Comparison of ENCODE assay signal across 27 cellular contexts in the genomic region with DNA sequence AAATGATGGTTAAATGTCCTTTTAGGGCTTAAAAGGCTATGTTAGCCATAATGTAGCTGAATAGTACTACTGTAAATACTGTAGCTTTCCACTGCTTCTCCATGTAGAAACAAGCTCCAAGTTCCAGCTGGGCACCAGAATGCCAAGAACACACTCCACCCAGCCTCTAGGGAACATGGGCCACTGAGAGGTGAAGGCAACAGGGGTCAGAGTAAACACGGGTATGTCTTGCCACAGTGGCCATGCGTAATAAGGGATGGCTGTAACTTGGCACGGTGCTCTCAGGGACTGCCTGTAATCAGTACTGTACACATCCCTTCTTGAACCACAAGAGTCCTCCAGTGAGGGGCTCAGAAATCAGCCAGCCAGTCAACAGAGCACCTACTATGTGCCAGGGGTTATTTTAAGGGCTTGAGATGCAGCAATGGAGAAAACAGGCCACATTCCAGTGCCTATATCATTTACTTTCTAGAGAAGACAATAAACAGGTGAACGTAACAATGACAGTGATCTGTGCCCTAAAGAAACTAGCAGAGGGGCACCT. TPM values are rescaled to one million over a fixed set of nuclear protein-coding genes. Genes with fewer than 3 reads are reported as not detected.
"Had no signal": no experiment of that assay in that cellular context is flagged by ENCODE, and none has a peak within 500 bp of the region (broad histone marks: within the 10 kb centered on the region; RNA-seq: fewer than 3 reads in every experiment).

No MANE protein-coding gene starts in this region.

- H3K4me1 ChIP-seq: left lung, sigmoid colon, testis, vagina had no signal

- H3K9me3 ChIP-seq: left lung, sigmoid colon, testis, vagina had no signal

- H3K4me3 Mint-ChIP-seq: activated B cell treated with CpG ODN at 0.5 μM for 24 hours; activated CD4-positive, alpha-beta memory T cell treated with anti-CD3 and anti-CD28 coated beads, Interleukin-2, amount 10 ng/mL, durations not matched to agents 7 days and 5 days; activated T-helper 1 cell treated with anti-CD3 and anti-CD28 coated beads, Interleukin-12 subunit alpha, Interleukin-12 subunit beta, Interleukin-2, Interleukin-4 antibody, amounts not matched to agents 30 ng/mL and 10 ng/mL and 1 ng/mL, durations not matched to agents 14 hours and 24 hours and 36 hours; brain; immature natural killer cell; naive thymus-derived CD4-positive, alpha-beta T cell; neural crest cell; T-helper 1 cell treated with Interleukin-12 subunit alpha and Interleukin-12 subunit beta and Interleukin-4 antibody, amounts not matched to agents 30 μg/mL and 1 μg/mL, for 36 hours had no signal

- H3K4me3 ChIP-seq: hepatocyte, left lung, lung, sigmoid colon, smooth muscle cell, testis, vagina had no signal

- H3K27me3 Mint-ChIP-seq: activated B cell treated with CpG ODN at 0.5 μM for 24 hours; activated CD4-positive, alpha-beta memory T cell treated with anti-CD3 and anti-CD28 coated beads, Interleukin-2, amount 10 ng/mL, durations not matched to agents 7 days and 5 days; brain; naive thymus-derived CD4-positive, alpha-beta T cell had no signal

- H3K27ac ChIP-seq: hepatocyte, left lung, sigmoid colon, testis, vagina had no signal

- DNase-seq: activated B cell treated with CpG ODN at 0.5 μM for 24 hours; activated CD4-positive, alpha-beta memory T cell treated with anti-CD3 and anti-CD28 coated beads, Interleukin-2, amount 10 ng/mL, durations not matched to agents 7 days and 5 days; activated CD4-positive, alpha-beta T cell treated with anti-CD3 and anti-CD28 coated beads for 4 hours; activated gamma-delta T cell; anterior cingulate cortex; dermis blood vessel endothelial cell; effector CD8-positive, alpha-beta T cell; erythroblast; glutamatergic neuron; immature natural killer cell; left lung; naive thymus-derived CD4-positive, alpha-beta T cell; occipital lobe; sigmoid colon; stimulated activated CD4-positive, alpha-beta T cell treated with anti-CD3 and anti-CD28 coated beads, Interleukin-15, amount 100 ng/mL, for 24 hours; stimulated activated naive CD4-positive, alpha-beta T cell; testis; trophoblast cell had no signal

- H3K9me3 Mint-ChIP-seq: activated B cell treated with CpG ODN at 0.5 μM for 24 hours; activated CD4-positive, alpha-beta memory T cell treated with anti-CD3 and anti-CD28 coated beads, Interleukin-2, amount 10 ng/mL, durations not matched to agents 7 days and 5 days; activated T-helper 1 cell treated with anti-CD3 and anti-CD28 coated beads, Interleukin-12 subunit alpha, Interleukin-12 subunit beta, Interleukin-2, Interleukin-4 antibody, amounts not matched to agents 30 ng/mL and 10 ng/mL and 1 ng/mL, durations not matched to agents 14 hours and 24 hours and 36 hours; brain; immature natural killer cell; naive thymus-derived CD4-positive, alpha-beta T cell; neural crest cell; T-helper 1 cell treated with Interleukin-12 subunit alpha and Interleukin-12 subunit beta and Interleukin-4 antibody, amounts not matched to agents 30 μg/mL and 1 μg/mL, for 36 hours had no signal

- H3K27me3 ChIP-seq: hepatocyte, left lung, sigmoid colon, testis, vagina had no signal

- H3K4me1 Mint-ChIP-seq: activated CD4-positive, alpha-beta memory T cell treated with anti-CD3 and anti-CD28 coated beads, Interleukin-2, amount 10 ng/mL, durations not matched to agents 7 days and 5 days; brain; neural crest cell had no signal

- ATAC-seq: left lung; naive thymus-derived CD4-positive, alpha-beta T cell had no signal

- H3K27ac Mint-ChIP-seq: activated B cell treated with CpG ODN at 0.5 μM for 24 hours; activated CD4-positive, alpha-beta memory T cell treated with anti-CD3 and anti-CD28 coated beads, Interleukin-2, amount 10 ng/mL, durations not matched to agents 7 days and 5 days; activated T-helper 1 cell treated with anti-CD3 and anti-CD28 coated beads, Interleukin-12 subunit alpha, Interleukin-12 subunit beta, Interleukin-2, Interleukin-4 antibody, amounts not matched to agents 30 ng/mL and 10 ng/mL and 1 ng/mL, durations not matched to agents 14 hours and 24 hours and 36 hours; T-helper 1 cell treated with Interleukin-12 subunit alpha and Interleukin-12 subunit beta and Interleukin-4 antibody, amounts not matched to agents 30 μg/mL and 1 μg/mL, for 36 hours had no signal

RNA-seq across cellular contexts. Expression of gene EME1, which starts 13.5 kb away (rescaled TPM):
- total RNA-seq: mesenteric fat pad had no signal
- polyA plus RNA-seq: naive thymus-derived CD4-positive, alpha-beta T cell had no signal
